In genomic region chr1:85577421-85578320, GRCh38 we compare ENCODE assay signal across 8 cellular contexts. TPM values are rescaled to one million over a fixed set of nuclear protein-coding genes. Genes with fewer than 3 reads are reported as not detected.
DNase-seq lines count a peak whose midpoint lies in the region; ATAC-seq and TF ChIP-seq lines count a peak whose summit lies in the region.

No MANE protein-coding gene starts in this region.

- peaks cover 33% of the 10 kb centered on the region for H3K4me1 Mint-ChIP-seq in activated CD4-positive, alpha-beta memory T cell treated with anti-CD3 and anti-CD28 coated beads for 36 hours (ENCODE audit: low read depth)

- H3K9me3 Mint-ChIP-seq in activated CD4-positive, alpha-beta memory T cell treated with anti-CD3 and anti-CD28 coated beads for 36 hours: no peaks in the 10 kb centered on the region

- peak; percentile 16 for ATAC-seq in GM18868 (IDR thresholded peaks at IDR 0.05; ENCODE audit: unreplicated experiment)
- peak; percentile 16 for ATAC-seq in HG03139 (IDR thresholded peaks at IDR 0.05; ENCODE audit: unreplicated experiment)
- no peak for ATAC-seq in gastroesophageal sphincter

- peak overlapping the region; percentile 63 for H3K14ac ChIP-seq in trophoblast cell (ENCODE audit: low read length)

- peak overlapping the region; percentile 96 for H3K18ac ChIP-seq in trophoblast cell (ENCODE audit: low read length)

- H2BK12ac ChIP-seq in trophoblast cell (ENCODE audit: low read length): peak overlapping the region; percentile 41

- H3K27me3 Mint-ChIP-seq in activated CD4-positive, alpha-beta memory T cell treated with anti-CD3 and anti-CD28 coated beads for 36 hours: peaks cover 75% of the 10 kb centered on the region

- peak overlapping the region; percentile 96 for H4K91ac ChIP-seq in trophoblast cell (ENCODE audit: low read depth, low read length)

- WGBS in gastroesophageal sphincter (ENCODE audit: low coverage in 1 of 2), 2 donors: 0 to 20% methylated on average over 1 to 5 of the region's 33 CpGs
- no CpG with 5 or more reads among the region's 33 CpGs for WGBS in trophoblast cell (ENCODE audit: extremely low coverage, insufficient coverage, insufficient read length)

- peaks cover 0 to 8% of the 10 kb centered on the region in 2 donors for H3K36me3 ChIP-seq in gastroesophageal sphincter
- H3K36me3 ChIP-seq in trophoblast cell (ENCODE audit: control insufficient read depth in 1 of 2, insufficient read depth in 2 of 2, low read length in 2 of 2): peaks cover 5 to 10% of the 10 kb centered on the region in 2 experiments

- H3K4me1 ChIP-seq in gastroesophageal sphincter: peaks cover 0 to 53% (median 3%) of the 10 kb centered on the region in 3 donors
- peaks cover 4 to 11% of the 10 kb centered on the region in 2 experiments for H3K4me1 ChIP-seq in trophoblast cell (ENCODE audit: control insufficient read depth in 1 of 2, insufficient read depth in 2 of 2, low read length in 2 of 2)

- peaks cover 44% of the 10 kb centered on the region for H3K79me1 ChIP-seq in trophoblast cell (ENCODE audit: low read length)

- peak overlapping the region; percentile 96 for H3K4me3 ChIP-seq in AG04449 (ENCODE audit: low read depth, low read length)
- H3K4me3 ChIP-seq in gastroesophageal sphincter: peak overlapping the region; percentile 65 to 70
- H3K4me3 ChIP-seq in trophoblast cell (ENCODE audit: low read depth, low read length): peak overlapping the region; percentile 90

- H2AFZ ChIP-seq in trophoblast cell (ENCODE audit: insufficient read depth, low read length, poor library complexity): peak overlapping the region; percentile 91

- H3K4ac ChIP-seq in trophoblast cell (ENCODE audit: low read depth, low read length): peak overlapping the region; percentile 78

- intact Hi-C loops in activated CD4-positive, alpha-beta memory T cell treated with anti-CD3 and anti-CD28 coated beads for 36 hours (cut with micrococcal nuclease): loop anchor here (2.0 to 10.0 kb wide), 3 partner anchors 130 to 623 kb away; partner anchors contain the start of gene ZNHIT6

- no peak overlapping the region for H3K23ac ChIP-seq in trophoblast cell (ENCODE audit: low read length)

- TF ChIP-seq POLR2A in gastroesophageal sphincter (IDR thresholded peaks at IDR 0.05): peak in 1 of 2 donors; percentile 0

- CTCF ChIA-PET in AG04449 (lab: Yijun Ruan, JAX): interaction anchor here (1.0 kb wide), 1 partner anchor 116 kb away, joined by 5 read pairs; no protein-coding TSS in a partner anchor
- CTCF ChIA-PET in activated CD4-positive, alpha-beta memory T cell treated with anti-CD3 and anti-CD28 coated beads for 36 hours (lab: Charles Lee): no interaction called here

- H3K9ac ChIP-seq in trophoblast cell (ENCODE audit: low read length): peak overlapping the region; percentile 83

- H2AK5ac ChIP-seq in trophoblast cell (ENCODE audit: low read length): peak overlapping the region; percentile 54

- H4K12ac ChIP-seq in trophoblast cell (ENCODE audit: low read depth, low read length): peak overlapping the region; percentile 75

- H2BK120ac ChIP-seq in trophoblast cell (ENCODE audit: insufficient read depth, low read length, poor library complexity): peak overlapping the region; percentile 96

- peak overlapping the region; percentile 88 for H4K8ac ChIP-seq in trophoblast cell (ENCODE audit: low read depth, low read length)

- H3K9me3 ChIP-seq in gastroesophageal sphincter: no peaks in the 10 kb centered on the region
- no peaks in the 10 kb centered on the region for H3K9me3 ChIP-seq in trophoblast cell (ENCODE audit: insufficient read depth, low read depth, low read length)

- no peak for TF ChIP-seq CTCF in AG04449 (IDR thresholded peaks at IDR 0.05; ENCODE audit: insufficient read depth, low read length, missing control alignments)
- no peak for TF ChIP-seq CTCF in gastroesophageal sphincter (IDR thresholded peaks at IDR 0.05)

- DNase-seq in AG04449 (ENCODE audit: low read depth, low spot score) (no peak), trophoblast cell (peak; percentile 64), CD1c-positive myeloid dendritic cell (ENCODE audit: extremely low spot score) (no peak), NCI-H2107 (lab: John Stamatoyannopoulos, UW) (no peak)
- DNase-seq in activated CD4-positive, alpha-beta memory T cell treated with anti-CD3 and anti-CD28 coated beads for 36 hours: no peak

- TF ChIP-seq EP300 in gastroesophageal sphincter (IDR thresholded peaks at IDR 0.05): no peak

- POLR2A ChIA-PET in AG04449 (lab: Yijun Ruan, JAX): interaction anchor here (0.5 to 5.3 kb wide), 24 partner anchors 8 to 301 kb away, joined by 3 to 68 read pairs (median 5); partner anchors contain the start of genes BCL10 and ZNHIT6
- POLR2A ChIA-PET in activated CD4-positive, alpha-beta memory T cell treated with anti-CD3 and anti-CD28 coated beads for 36 hours (lab: Charles Lee): no interaction called here

- H3K4me3 Mint-ChIP-seq in activated CD4-positive, alpha-beta memory T cell treated with anti-CD3 and anti-CD28 coated beads for 36 hours: peak overlapping the region; percentile 56

- H3K27ac Mint-ChIP-seq in activated CD4-positive, alpha-beta memory T cell treated with anti-CD3 and anti-CD28 coated beads for 36 hours: no peak overlapping the region

- H3K36me3 Mint-ChIP-seq in activated CD4-positive, alpha-beta memory T cell treated with anti-CD3 and anti-CD28 coated beads for 36 hours: no peaks in the 10 kb centered on the region

- H3K27ac ChIP-seq in gastroesophageal sphincter: peak overlapping the region; percentile 96 to 100 (median 98)
- H3K27ac ChIP-seq in trophoblast cell (ENCODE audit: low read depth, low read length): peak overlapping the region; percentile 93

- H3K27me3 ChIP-seq in gastroesophageal sphincter (no peaks in the 10 kb centered on the region), trophoblast cell (ENCODE audit: insufficient read depth, low read length) (no peaks in the 10 kb centered on the region)

- peaks cover 28% of the 10 kb centered on the region for H3K79me2 ChIP-seq in trophoblast cell (ENCODE audit: control insufficient read depth, insufficient read depth, low read length, poor library complexity)

- H3K4me2 ChIP-seq in trophoblast cell (ENCODE audit: low read length): peak overlapping the region; percentile 59

- peak overlapping the region; percentile 96 for H2BK5ac ChIP-seq in trophoblast cell (ENCODE audit: low read depth, low read length, poor library complexity)

RNA-seq across cellular contexts. Expression of gene CCN1, which starts 2.9 kb away (rescaled TPM):
- not detected for total RNA-seq in activated CD4-positive, alpha-beta memory T cell treated with anti-CD3 and anti-CD28 coated beads for 36 hours
- 100 to 1,000 TPM in 1 of 4 donors, 10 to 100 TPM in 3; 41.2 to 121 (median 62.9) TPM for total RNA-seq in gastroesophageal sphincter
- 190 and 196 TPM in 2 replicates for polyA plus RNA-seq in trophoblast cell (2013)

Comparison
In these comparisons a context has a peak if more than half of its experiments do, and no peak if none do; other contexts are left out.
1. DNase-seq: peak in trophoblast cell (2 of 2); none in AG04449 (single experiment), activated CD4-positive, alpha-beta memory T cell treated with anti-CD3 and anti-CD28 coated beads for 36 hours (single experiment), CD1c-positive myeloid dendritic cell (single experiment) and NCI-H2107 (single experiment).
2. RNA of gene CCN1, which starts 2.9 kb away (total RNA-seq): 41.2 to 121 TPM in gastroesophageal sphincter; not detected in activated CD4-positive, alpha-beta memory T cell treated with anti-CD3 and anti-CD28 coated beads for 36 hours; every median in the first group is over 10 times any median in the second.
3. Peak in every context shown above with its lines, with median percentiles within 50 percentile points of each other: H3K4me3 ChIP-seq.